9 cellular contexts compared by ENCODE assay signal in genomic region chr13:26707122-26708006, GRCh38. TPM values are rescaled to one million over a fixed set of nuclear protein-coding genes. Genes with fewer than 3 reads are reported as not detected.
A peak's percentile ranks its signal among the peaks of the same experiment; 100 is the strongest.
DNase-seq lines count a peak whose midpoint lies in the region; ATAC-seq and TF ChIP-seq lines count a peak whose summit lies in the region.
"Had no signal": no experiment of that assay in that cellular context is flagged by ENCODE, and none has a peak within 500 bp of the region (broad histone marks: within the 10 kb centered on the region; RNA-seq: fewer than 3 reads in every experiment).

No MANE protein-coding gene starts in this region.

- no peak overlapping the region for H2AFZ ChIP-seq in OCI-LY3 (ENCODE audit: low read depth, low read length)

- H3K79me2 ChIP-seq in OCI-LY3 (ENCODE audit: low read length): no peaks in the 10 kb centered on the region

- H3K4me1 Mint-ChIP-seq in brain: no peaks in the 10 kb centered on the region

- no CpG with 5 or more reads among the region's 13 CpGs for WGBS in iPS DF 6.9 (ENCODE audit: insufficient coverage, insufficient read length)

- H3K4me3 ChIP-seq in OCI-LY3 (ENCODE audit: low read length) (no peak overlapping the region), iPS DF 6.9 (ENCODE audit: low read length) (no peak overlapping the region)
- H3K4me3 ChIP-seq: BLaER1 had no signal

- no peak overlapping the region for H3K4me2 ChIP-seq in OCI-LY3 (ENCODE audit: low read length)
- H3K4me2 ChIP-seq: BLaER1 had no signal

- peaks cover 8% of the 10 kb centered on the region for H3K27me3 Mint-ChIP-seq in brain

- H3K36me3 ChIP-seq in OCI-LY3 (replicated peaks; ENCODE audit: low read depth, low read length) (no peaks in the 10 kb centered on the region), iPS DF 6.9 (ENCODE audit: control insufficient read depth, insufficient read depth, low read length) (no peaks in the 10 kb centered on the region)
- H3K36me3 ChIP-seq: BLaER1 had no signal

- H3K9me3 ChIP-seq in OCI-LY3 (ENCODE audit: insufficient read depth, low read length) (no peaks in the 10 kb centered on the region), iPS DF 6.9 (ENCODE audit: control insufficient read depth, insufficient read depth, low read length) (no peaks in the 10 kb centered on the region)
- H3K9me3 ChIP-seq: BLaER1 had no signal

- H3K27ac ChIP-seq in OCI-LY3 (ENCODE audit: low read length): no peak overlapping the region
- no peak overlapping the region for H3K27ac ChIP-seq in iPS DF 6.9 (ENCODE audit: low read length)
- H3K27ac ChIP-seq: BLaER1 had no signal

- peaks cover 13% of the 10 kb centered on the region for H3K27me3 ChIP-seq in OCI-LY3 (ENCODE audit: low read depth, low read length)
- H3K27me3 ChIP-seq in iPS DF 6.9 (ENCODE audit: control insufficient read depth, insufficient read depth, low read length): no peaks in the 10 kb centered on the region
- H3K27me3 ChIP-seq: BLaER1 had no signal

- no peak for ATAC-seq in GM18861 (IDR thresholded peaks at IDR 0.05; ENCODE audit: unreplicated experiment)

- H3K27ac Mint-ChIP-seq in brain: peak overlapping the region in 2 of 5 experiments; percentile 5 to 17

- H3K9me3 Mint-ChIP-seq in brain: peaks cover 2 to 21% (median 12%) of the 10 kb centered on the region in 5 experiments

- no peaks in the 10 kb centered on the region for H3K36me3 Mint-ChIP-seq in brain

- DNase-seq in NCI-H1417 (lab: John Stamatoyannopoulos, UW): peak; percentile 21 to 78 (median 57)
- DNase-seq in NCI-H1417 treated with DMSO at 0.1 percent for 48 hours (lab: John Stamatoyannopoulos, UW): no peak
- peak; percentile 52 to 63 for DNase-seq in Kasumi-1 (lab: John Stamatoyannopoulos, UW)
- DNase-seq in iPS DF 6.9 (ENCODE audit: low read depth, low spot score): peak; percentile 50
- peak; percentile 42 for DNase-seq in stimulated activated CD8-positive, alpha-beta memory T cell treated with anti-CD3 and anti-CD28 coated beads, Interleukin-4, amount 100 ng/mL, for 48 hours

- H3K4me3 Mint-ChIP-seq in brain: no peak overlapping the region

- H3K4me1 ChIP-seq in OCI-LY3 (ENCODE audit: low read length): no peaks in the 10 kb centered on the region
- H3K4me1 ChIP-seq in iPS DF 6.9 (ENCODE audit: control insufficient read depth, insufficient read depth, low read length): peaks cover 3% of the 10 kb centered on the region

- TF ChIP-seq CTCF in OCI-LY3 (IDR thresholded peaks at IDR 0.05; ENCODE audit: low read depth, low read length) (peak; percentile 83), brain (conservative IDR thresholded peaks at IDR 0.05) (peak; percentile 85 to 89)

- H4K20me1 ChIP-seq in OCI-LY3 (ENCODE audit: insufficient read depth, low read length): no peaks in the 10 kb centered on the region
- H4K20me1 ChIP-seq: BLaER1 had no signal

- no peak overlapping the region for H3K9ac ChIP-seq in OCI-LY3 (ENCODE audit: low read length)
- H3K9ac ChIP-seq: BLaER1 had no signal

RNA-seq across cellular contexts. Expression of gene GPR12, which starts 53.2 kb away (rescaled TPM):
- polyA plus RNA-seq in brain (ENCODE audit: insufficient read depth, low read depth, low replicate concordance): 1.6 TPM
